In genomic region chr12:62291888-62292760, GRCh38 we compare ENCODE assay signal across 11 cellular contexts. TPM values are rescaled to one million over a fixed set of nuclear protein-coding genes. Genes with fewer than 3 reads are reported as not detected.
DNase-seq lines count a peak whose midpoint lies in the region; ATAC-seq, FAIRE-seq and TF ChIP-seq lines count a peak whose summit lies in the region.
"Had no signal": no experiment of that assay in that cellular context is flagged by ENCODE, and none has a peak within 500 bp of the region (broad histone marks: within the 10 kb centered on the region; RNA-seq: fewer than 3 reads in every experiment).

No MANE protein-coding gene starts in this region.

- FAIRE-seq in HepG2 (lab: Jason Lieb, UNC) = no peak
- FAIRE-seq in GM19239 (lab: Jason Lieb, UNC) = no peak

- DNase-seq in Calu3 (peak; percentile 21), H9 (no peak), HepG2 (ENCODE audit: low spot score) (peak; percentile 9), NCI-H2029 treated with DMSO at 0.1 percent for 48 hours (lab: John Stamatoyannopoulos, UW) (no peak), caudate nucleus (lab: John Stamatoyannopoulos, UW) (no peak), GM19239 (ENCODE audit: insufficient read length, low spot score) (no peak)
- DNase-seq in activated CD4-positive, alpha-beta T cell treated with anti-CD3 and anti-CD28 coated beads, Interleukin-2, amount 10 ng/mL, durations not matched to agents 24 days and 14 days = no peak
- DNase-seq: foreskin melanocyte, NCI-H748 treated with DMSO at 0.1 percent for 48 hours, occipital lobe had no signal

- no peak overlapping the region for H3K4me2 ChIP-seq in H9 (ENCODE audit: insufficient read depth, insufficient read length, low read length)
- H3K4me2 ChIP-seq in HepG2 (ENCODE audit: low read depth, low read length) = no peak overlapping the region

- H4K8ac ChIP-seq in H9 (replicated peaks; ENCODE audit: insufficient read length, low read depth, low read length) = no peak overlapping the region

- H3K27me3 ChIP-seq in H9 (ENCODE audit: insufficient read depth, low read length) (no peaks in the 10 kb centered on the region), HepG2 (ENCODE audit: control insufficient read depth in 1 of 2, insufficient read depth in 2 of 2, low read length in 2 of 2) (no peaks in the 10 kb centered on the region)

- H2BK20ac ChIP-seq in H9 (ENCODE audit: low read depth, low read length, poor library complexity, severe bottlenecking) = no peak overlapping the region

- TF ChIP-seq POLR2A in HepG2 (IDR thresholded peaks at IDR 0.05; ENCODE audit: insufficient read depth in 1 of 2, low read depth in 2 of 2, low read length in 2 of 2) = no peak

- H3K18ac ChIP-seq in H9 (ENCODE audit: insufficient read length, low read depth, low read length) = no peak overlapping the region

- no peak overlapping the region for H3K14ac ChIP-seq in H9 (ENCODE audit: insufficient read depth, low read length)

- H4K5ac ChIP-seq in H9 (ENCODE audit: insufficient read length, low read depth, low read length) = no peak overlapping the region

- H2BK120ac ChIP-seq in H9 (ENCODE audit: low read depth, low read length, poor library complexity, severe bottlenecking) = no peak overlapping the region

- no peak overlapping the region for H3K23ac ChIP-seq in H9 (ENCODE audit: insufficient read length, low read depth, low read length)

- TF ChIP-seq EP300 in HepG2 (IDR thresholded peaks at IDR 0.05; ENCODE audit: low read depth in 2 of 2, low read length in 2 of 2) = no peak
- TF ChIP-seq EP300 in HepG2 (CRISPR knock-in tag; IDR thresholded peaks at IDR 0.05; ENCODE audit: borderline replicate concordance) = no peak

- no CpG with 5 or more reads among the region's 2 CpGs for WGBS in H9 (ENCODE audit: extremely low coverage, insufficient read length, low lambda C conversion rate)
- WGBS in HepG2 (ENCODE audit: low lambda C conversion rate) = 67% methylated on average over 2 of the region's 2 CpGs

- no peak overlapping the region for H2BK15ac ChIP-seq in H9 (ENCODE audit: low read depth, low read length)

- H3K4me1 Mint-ChIP-seq in Calu3 (ENCODE audit: low read depth, unreplicated experiment) = peaks cover 44% of the 10 kb centered on the region
- peaks cover 16 to 37% of the 10 kb centered on the region in 2 experiments for H3K4me1 Mint-ChIP-seq in H9
- H3K4me1 Mint-ChIP-seq in activated CD4-positive, alpha-beta T cell treated with anti-CD3 and anti-CD28 coated beads, Interleukin-2, amount 10 ng/mL, durations not matched to agents 24 days and 14 days = peaks cover 74% of the 10 kb centered on the region

- TF ChIP-seq CTCF in Calu3 (IDR thresholded peaks at IDR 0.05; ENCODE audit: unreplicated experiment) = no peak
- no peak for TF ChIP-seq CTCF in H9 (conservative IDR thresholded peaks at IDR 0.05)
- TF ChIP-seq CTCF in HepG2 (CRISPR knock-in tag; IDR thresholded peaks at IDR 0.05) = no peak

- H2AFZ ChIP-seq in H9 (ENCODE audit: low read length) (no peak overlapping the region), HepG2 (ENCODE audit: low read length) (no peak overlapping the region)

- no peak overlapping the region for H3K4ac ChIP-seq in H9 (ENCODE audit: low read depth, low read length)

- H3K36me3 Mint-ChIP-seq in Calu3 (ENCODE audit: insufficient read depth, unreplicated experiment) (peaks cover 4% of the 10 kb centered on the region), H9 (ENCODE audit: insufficient read depth in 1 of 3, low read depth in 3 of 3) (peaks cover 2 to 14% (median 11%) of the 10 kb centered on the region in 3 experiments; a peak in 6 of 7 replicates)
- peaks cover 74% of the 10 kb centered on the region for H3K36me3 Mint-ChIP-seq in activated CD4-positive, alpha-beta T cell treated with anti-CD3 and anti-CD28 coated beads, Interleukin-2, amount 10 ng/mL, durations not matched to agents 24 days and 14 days (ENCODE audit: low read depth)

- ATAC-seq in HepG2 (peak; percentile 52), HG03571 (IDR thresholded peaks at IDR 0.05; ENCODE audit: unreplicated experiment) (no peak)

- H3K27me3 Mint-ChIP-seq in Calu3 (ENCODE audit: unreplicated experiment) (no peaks in the 10 kb centered on the region), H9 (ENCODE audit: low read depth) (no peaks in the 10 kb centered on the region)
- no peaks in the 10 kb centered on the region for H3K27me3 Mint-ChIP-seq in activated CD4-positive, alpha-beta T cell treated with anti-CD3 and anti-CD28 coated beads, Interleukin-2, amount 10 ng/mL, durations not matched to agents 24 days and 14 days

- TF ChIP-seq RAD21 in HepG2 (CRISPR knock-in tag; IDR thresholded peaks at IDR 0.05) = no peak

- H3K4me3 ChIP-seq in HepG2 (replicated peaks in 1 of 3; ENCODE audit: insufficient read depth in 1 of 3, low read depth in 2 of 3, low read length in 3 of 3) = no peak overlapping the region

- H3K27ac Mint-ChIP-seq in Calu3 (ENCODE audit: unreplicated experiment) = no peak overlapping the region
- H3K27ac Mint-ChIP-seq in H9 = peak overlapping the region in 2 of 3 experiments; percentile 50 to 90; a peak in 2 of 7 replicates
- peak overlapping the region; percentile 79 for H3K27ac Mint-ChIP-seq in activated CD4-positive, alpha-beta T cell treated with anti-CD3 and anti-CD28 coated beads, Interleukin-2, amount 10 ng/mL, durations not matched to agents 24 days and 14 days

- H3K9ac ChIP-seq in H9 (ENCODE audit: extremely low read depth, insufficient read length, low read length) = no peak overlapping the region
- no peak overlapping the region for H3K9ac ChIP-seq in HepG2 (ENCODE audit: insufficient read depth, low read depth, low read length)

- no peak overlapping the region for H3K56ac ChIP-seq in H9 (ENCODE audit: insufficient read length, low read depth, low read length)

- H2BK12ac ChIP-seq in H9 (ENCODE audit: insufficient read length, low read depth, low read length) = no peak overlapping the region

- no peaks in the 10 kb centered on the region; the same call in 1 of the 2 replicates for H3K4me1 ChIP-seq in H9 (ENCODE audit: insufficient read depth, low read length)
- 0 out of 2 replicates have a peak, but pooled peaks cover 5% of the 10 kb centered on the region for H3K4me1 ChIP-seq in HepG2 (ENCODE audit: insufficient read depth, low read length)

- H3K9me3 ChIP-seq in H9 (ENCODE audit: control insufficient read depth, low read depth, low read length) (no peaks in the 10 kb centered on the region), HepG2 (ENCODE audit: low read length) (peaks cover 9% of the 10 kb centered on the region; the same call in 1 of the 2 replicates)

- H2AK5ac ChIP-seq in H9 (ENCODE audit: insufficient read length, low read length) = no peak overlapping the region

- no TSS peak for BruUV-seq in Calu3 (replicated peaks; lab: Mats Ljungman, UMichigan)
- no TSS peak for BruUV-seq in HepG2 (replicated peaks; lab: Mats Ljungman, UMichigan)

- H4K91ac ChIP-seq in H9 (ENCODE audit: insufficient read length, low read depth, low read length) = no peak overlapping the region

- H3K9me3 Mint-ChIP-seq in Calu3 (ENCODE audit: low read depth, unreplicated experiment) = no peaks in the 10 kb centered on the region
- H3K9me3 Mint-ChIP-seq in H9 = no peaks in the 10 kb centered on the region
- peaks cover 26% of the 10 kb centered on the region for H3K9me3 Mint-ChIP-seq in activated CD4-positive, alpha-beta T cell treated with anti-CD3 and anti-CD28 coated beads, Interleukin-2, amount 10 ng/mL, durations not matched to agents 24 days and 14 days

- no peak overlapping the region for H3K4me3 Mint-ChIP-seq in Calu3 (ENCODE audit: low read depth, unreplicated experiment)
- no peak overlapping the region for H3K4me3 Mint-ChIP-seq in H9
- peak overlapping the region; percentile 42 for H3K4me3 Mint-ChIP-seq in activated CD4-positive, alpha-beta T cell treated with anti-CD3 and anti-CD28 coated beads, Interleukin-2, amount 10 ng/mL, durations not matched to agents 24 days and 14 days

- H3K36me3 ChIP-seq in HepG2 (replicated peaks in 1 of 2; ENCODE audit: control insufficient read depth in 1 of 2, insufficient read depth in 2 of 2, low read length in 2 of 2) = peaks cover 4 to 23% of the 10 kb centered on the region in 2 experiments

- CTCF ChIA-PET in Calu3 (lab: Charles Lee) (no interaction called here), HepG2 (lab: Yijun Ruan, JAX; ENCODE audit: low intra/inter-chr PET ratio, low total read pairs) (no interaction called here)

- H3K27ac ChIP-seq in H9 (ENCODE audit: insufficient read length, low read depth, low read length) = no peak overlapping the region
- no peak overlapping the region for H3K27ac ChIP-seq in HepG2 (ENCODE audit: extremely low read length, insufficient read depth, low read length)
- no peak overlapping the region for H3K27ac ChIP-seq in caudate nucleus (ENCODE audit: low read depth, low read length)

- H3K79me2 ChIP-seq in H9 (ENCODE audit: insufficient read depth, low read length) = peaks cover 9% of the 10 kb centered on the region; the same call in 1 of the 2 replicates
- H3K79me2 ChIP-seq in HepG2 (ENCODE audit: insufficient read depth, low read length) = peaks cover 62% of the 10 kb centered on the region

- in situ Hi-C loops in HepG2 (cut with HindIII; ENCODE audit: extremely low pct_ligation_motif_present, low pct_unique_long_range_greater_than_20kb) = no loop called here

- POLR2A ChIA-PET in HepG2 (lab: Yijun Ruan, JAX) = interaction anchor here (1.2 kb wide), 1 partner anchor 32 kb away, joined by 3 read pairs; the partner anchor contains the start of gene USP15

- intact Hi-C loops in Calu3 (cut with micrococcal nuclease; ENCODE audit: unreplicated experiment) (no loop called here), HepG2 (cut with micrococcal nuclease; ENCODE audit: unreplicated experiment) (no loop called here)
- intact Hi-C loops in activated CD4-positive, alpha-beta T cell treated with anti-CD3 and anti-CD28 coated beads, Interleukin-2, amount 10 ng/mL, durations not matched to agents 24 days and 14 days (cut with micrococcal nuclease) = loop anchor here (5.0 kb wide), 1 partner anchor 35 kb away; no protein-coding TSS in a partner anchor

- no peaks in the 10 kb centered on the region for H3K23me2 ChIP-seq in H9 (ENCODE audit: insufficient read length, low read depth, low read length, poor library complexity, severe bottlenecking)

- no peaks in the 10 kb centered on the region for H4K20me1 ChIP-seq in H9 (ENCODE audit: control insufficient read depth, insufficient read depth, insufficient read length)
- H4K20me1 ChIP-seq in HepG2 (ENCODE audit: insufficient read depth, low read length) = 0 out of 2 replicates have a peak, but pooled peaks cover 2% of the 10 kb centered on the region

- no peaks in the 10 kb centered on the region for H3K79me1 ChIP-seq in H9 (ENCODE audit: insufficient read depth, low read depth, low read length, poor library complexity, severe bottlenecking)

- H3T11ph ChIP-seq in H9 (ENCODE audit: low read length) = no peak overlapping the region

- no peak overlapping the region for H2BK5ac ChIP-seq in H9 (ENCODE audit: insufficient read length, low read length)

RNA-seq across cellular contexts. Expression of gene USP15, which starts 31.9 kb away (rescaled TPM):
- 66.1 and 82.4 TPM in 2 replicates for total RNA-seq in Calu3 (2022)
- total RNA-seq in H9 (2021) = 35.3 and 36.0 TPM in 2 replicates
- 102 and 112 TPM in 2 replicates for total RNA-seq in activated CD4-positive, alpha-beta T cell treated with anti-CD3 and anti-CD28 coated beads, Interleukin-2, amount 10 ng/mL, durations not matched to agents 24 days and 14 days
- total RNA-seq in HepG2 (2016; rRNA removed; fragmentation: Illumina TruSeq; extraction: Trizol) = 51.7 and 71.1 TPM in 2 replicates
- total RNA-seq in HepG2 (2016; cell fraction: cytosol; rRNA removed; fragmentation: Illumina TruSeq; extraction: Trizol; ENCODE audit: low read depth) = 4.3 and 4.6 TPM in 2 replicates
- total RNA-seq in HepG2 (2016; cell fraction: insoluble cytoplasmic fraction; rRNA removed; fragmentation: Illumina TruSeq; extraction: Trizol) = 59.0 and 74.8 TPM in 2 replicates
- 15.7 and 19.6 TPM in 2 replicates for total RNA-seq in HepG2 (2016; cell fraction: membrane; rRNA removed; fragmentation: Illumina TruSeq; extraction: Trizol)
- 101 and 112 TPM in 2 replicates for total RNA-seq in HepG2 (2016; cell fraction: nucleus; rRNA removed; fragmentation: Illumina TruSeq; extraction: Trizol)
- 12.2 and 17.3 TPM in 2 replicates for polyA plus RNA-seq in HepG2 (2011; rRNA removed)
- polyA plus RNA-seq in HepG2 (2011; cell fraction: cytosol; rRNA removed) = 4.4 and 8.1 TPM in 2 replicates
- polyA plus RNA-seq in HepG2 (2011; cell fraction: nucleus; rRNA removed) = 17.2 and 21.5 TPM in 2 replicates
- polyA plus RNA-seq in HepG2 (2012) = 16.2 and 23.0 TPM in 2 replicates
- 2.6 and 3.7 TPM in 2 replicates for polyA plus RNA-seq in HepG2 (2016; cell fraction: cytosol; fragmentation: Illumina TruSeq; extraction: Trizol; ENCODE audit: low read depth)
- polyA plus RNA-seq in HepG2 (2016; cell fraction: insoluble cytoplasmic fraction; fragmentation: Illumina TruSeq; extraction: Trizol; ENCODE audit: low read depth) = 41.4 and 47.0 TPM in 2 replicates
- 5.2 and 6.0 TPM in 2 replicates for polyA plus RNA-seq in HepG2 (2016; cell fraction: membrane; fragmentation: Illumina TruSeq; extraction: Trizol; ENCODE audit: low read depth)
- polyA plus RNA-seq in HepG2 (2016; cell fraction: nucleus; fragmentation: Illumina TruSeq; extraction: Trizol; ENCODE audit: insufficient read depth, low read depth) = 48.6 and 55.6 TPM in 2 replicates
- 16.5 and 37.4 TPM in 2 replicates for polyA minus RNA-seq in HepG2 (2011; rRNA and poly(A)+ RNA removed; ENCODE audit: low replicate concordance)
- polyA minus RNA-seq in HepG2 (2011; cell fraction: cytosol; rRNA and poly(A)+ RNA removed) = 8.4 and 9.7 TPM in 2 replicates
- 174 and 212 TPM in 2 replicates for polyA minus RNA-seq in HepG2 (2011; cell fraction: nucleus; rRNA and poly(A)+ RNA removed)

Comparison
In these comparisons a context has a peak if more than half of its experiments do, and no peak if none do; other contexts are left out.
1. DNase-seq: peak in Calu3 (single experiment) and HepG2 (single experiment); none in H9 (single experiment), activated CD4-positive, alpha-beta T cell treated with anti-CD3 and anti-CD28 coated beads, Interleukin-2, amount 10 ng/mL, durations not matched to agents 24 days and 14 days (single experiment), NCI-H2029 treated with DMSO at 0.1 percent for 48 hours (single experiment), caudate nucleus (0 of 61) and GM19239 (single experiment).